8 cellular contexts compared by ENCODE assay signal in genomic region chr3:108406661-108407206, GRCh38.
DNase-seq lines count a peak whose midpoint lies in the region; ATAC-seq and TF ChIP-seq lines count a peak whose summit lies in the region.

No MANE protein-coding gene starts in this region.

- WGBS in suprapubic skin = 46% methylated on average over 7 of the region's 7 CpGs

- TF ChIP-seq EP300 in suprapubic skin (IDR thresholded peaks at IDR 0.05) = no peak

- H3K27ac ChIP-seq in suprapubic skin = no peak overlapping the region

- H3K27me3 ChIP-seq in suprapubic skin = no peaks in the 10 kb centered on the region

- peaks cover 24% of the 10 kb centered on the region for H3K4me1 ChIP-seq in suprapubic skin

- H3K4me3 ChIP-seq in suprapubic skin = no peak overlapping the region

- DNase-seq in GDM1 (lab: John Stamatoyannopoulos, UW) (peak; percentile 26), GM20000 (ENCODE audit: low spot score) (peak; percentile 59), NCI-H82 (lab: John Stamatoyannopoulos, UW) (peak; percentile 81), T47D (ENCODE audit: low read depth in 1 of 2, low spot score in 1 of 2) (peak; percentile 40 to 84), inferior parietal cortex (ENCODE audit: extremely low spot score) (peak; percentile 85), suprapubic skin (ENCODE audit: low spot score in 2 of 2) (no peak), kidney glomerular epithelial cell (lab: John Stamatoyannopoulos, UW) (no peak)

- no peaks in the 10 kb centered on the region for H3K36me3 ChIP-seq in suprapubic skin

- ATAC-seq in HG03469 (IDR thresholded peaks at IDR 0.05; ENCODE audit: unreplicated experiment) = peak; percentile 92

- TF ChIP-seq POLR2A in suprapubic skin (IDR thresholded peaks at IDR 0.05) = no peak

- TF ChIP-seq CTCF in GM20000 (IDR thresholded peaks at IDR 0.05; ENCODE audit: extremely low read depth, missing control alignments) = peak; percentile 25
- peak; percentile 31 to 67 for TF ChIP-seq CTCF in suprapubic skin (IDR thresholded peaks at IDR 0.05)

- in situ Hi-C loops in T47D (cut with HindIII; ENCODE audit: low pct_unique_long_range_greater_than_20kb, low sequenced_read_pairs) = no loop called here

- H3K9me3 ChIP-seq in suprapubic skin = no peaks in the 10 kb centered on the region

Comparison
In these comparisons a context has a peak if more than half of its experiments do, and no peak if none do; other contexts are left out.
1. DNase-seq: peak in GDM1 (single experiment), GM20000 (single experiment), NCI-H82 (single experiment), T47D (2 of 2) and inferior parietal cortex (single experiment); none in suprapubic skin (0 of 2) and kidney glomerular epithelial cell (single experiment).